ENCODE assay signal across 8 cellular contexts in genomic region chr14:44897041-44897843, GRCh38.
DNase-seq lines count a peak whose midpoint lies in the region; ATAC-seq and TF ChIP-seq lines count a peak whose summit lies in the region.

No MANE protein-coding gene starts in this region.

- H3K9me3 ChIP-seq in prostate gland = no peaks in the 10 kb centered on the region

- no peaks in the 10 kb centered on the region for H3K27me3 ChIP-seq in prostate gland (replicated peaks; ENCODE audit: insufficient read depth)

- H3K9me3 Mint-ChIP-seq in T-helper 1 cell treated with Interleukin-12 subunit alpha and Interleukin-12 subunit beta and Interleukin-4 antibody, amounts not matched to agents 30 μg/mL and 1 μg/mL, for 36 hours = peaks cover 11% of the 10 kb centered on the region

- H3K27me3 Mint-ChIP-seq in T-helper 1 cell treated with Interleukin-12 subunit alpha and Interleukin-12 subunit beta and Interleukin-4 antibody, amounts not matched to agents 30 μg/mL and 1 μg/mL, for 36 hours (ENCODE audit: low read depth) = no peaks in the 10 kb centered on the region

- DNase-seq in NCI-H1694 (lab: John Stamatoyannopoulos, UW) = peak; percentile 96
- DNase-seq in amygdala (lab: John Stamatoyannopoulos, UW) = peak; percentile 36 to 99 (median 96)
- peak; percentile 99 for DNase-seq in left ventricle myocardium superior
- DNase-seq in prostate gland (ENCODE audit: low spot score) = peak; percentile 99

- peak; percentile 61 for TF ChIP-seq POLR2A in prostate gland (IDR thresholded peaks at IDR 0.05)

- no peak for TF ChIP-seq CTCF in prostate gland (IDR thresholded peaks at IDR 0.05)

- peaks cover 1% of the 10 kb centered on the region for H3K36me3 Mint-ChIP-seq in T-helper 1 cell treated with Interleukin-12 subunit alpha and Interleukin-12 subunit beta and Interleukin-4 antibody, amounts not matched to agents 30 μg/mL and 1 μg/mL, for 36 hours (ENCODE audit: low read depth)

- peak overlapping the region; percentile 91 for H3K4me3 Mint-ChIP-seq in T-helper 1 cell treated with Interleukin-12 subunit alpha and Interleukin-12 subunit beta and Interleukin-4 antibody, amounts not matched to agents 30 μg/mL and 1 μg/mL, for 36 hours

- H3K4me3 ChIP-seq in prostate gland (peak overlapping the region; percentile 91), urinary bladder (ENCODE audit: low read depth, low read length) (peak overlapping the region; percentile 62)

- intact Hi-C loops in left ventricle myocardium superior (cut with micrococcal nuclease) (no loop called here), prostate gland (cut with DNase I) (loop anchor here (2.0 to 5.0 kb wide), 3 partner anchors 64 to 238 kb away; partner anchors contain the start of genes FANCM, FKBP3, KLHL28 and PRPF39)

- H3K27ac Mint-ChIP-seq in T-helper 1 cell treated with Interleukin-12 subunit alpha and Interleukin-12 subunit beta and Interleukin-4 antibody, amounts not matched to agents 30 μg/mL and 1 μg/mL, for 36 hours = peak overlapping the region; percentile 93

- H3K4me1 ChIP-seq in prostate gland (replicated peaks) = no peaks in the 10 kb centered on the region
- peaks cover 3% of the 10 kb centered on the region for H3K4me1 ChIP-seq in urinary bladder (ENCODE audit: insufficient read depth)

- H3K27ac ChIP-seq in prostate gland (peak overlapping the region; percentile 99 to 100), urinary bladder (ENCODE audit: low read depth) (peak overlapping the region; percentile 99)

- peaks cover 7% of the 10 kb centered on the region for H3K4me1 Mint-ChIP-seq in T-helper 1 cell treated with Interleukin-12 subunit alpha and Interleukin-12 subunit beta and Interleukin-4 antibody, amounts not matched to agents 30 μg/mL and 1 μg/mL, for 36 hours (ENCODE audit: low read depth)

- H3K36me3 ChIP-seq in prostate gland (no peaks in the 10 kb centered on the region), urinary bladder (ENCODE audit: insufficient read depth) (no peaks in the 10 kb centered on the region)

- under 1% methylated on average over 75 of the region's 81 CpGs for WGBS in prostate gland
- WGBS in urinary bladder = under 1% methylated on average over 81 of the region's 81 CpGs

- ATAC-seq in GM18498 (IDR thresholded peaks at IDR 0.05; ENCODE audit: unreplicated experiment) = peak; percentile 96
- peak; percentile 91 for ATAC-seq in HG02885 (IDR thresholded peaks at IDR 0.05; ENCODE audit: poor library complexity, unreplicated experiment)
- ATAC-seq in left ventricle myocardium superior = peak; percentile 98

Comparison
In these comparisons a context has a peak if more than half of its experiments do, and no peak if none do; other contexts are left out.
1. Peak in every context shown above with its lines: DNase-seq, ATAC-seq, H3K4me3 ChIP-seq and H3K27ac ChIP-seq.